In genomic region chr1:52192436-52192835, GRCh38 we compare ENCODE assay signal across 23 cellular contexts. TPM values are rescaled to one million over a fixed set of nuclear protein-coding genes. Genes with fewer than 3 reads are reported as not detected.
DNase-seq lines count a peak whose midpoint lies in the region; ATAC-seq and TF ChIP-seq lines count a peak whose summit lies in the region.
"Had no signal": no experiment of that assay in that cellular context is flagged by ENCODE, and none has a peak within 500 bp of the region (broad histone marks: within the 10 kb centered on the region; RNA-seq: fewer than 3 reads in every experiment).

No MANE protein-coding gene starts in this region.

- H3K4me1 Mint-ChIP-seq in stimulated activated naive CD8-positive, alpha-beta T cell treated with anti-CD3 and anti-CD28 coated beads, Interleukin-15, amount 100 ng/mL, for 72 hours: peaks cover 10% of the 10 kb centered on the region

- no peaks in the 10 kb centered on the region for H3K9me3 Mint-ChIP-seq in stimulated activated naive CD8-positive, alpha-beta T cell treated with anti-CD3 and anti-CD28 coated beads, Interleukin-15, amount 100 ng/mL, for 72 hours
- H3K9me3 Mint-ChIP-seq: CD4-positive, alpha-beta T cell; T-cell had no signal

- DNase-seq in ELR (ENCODE audit: low read depth) (peak; percentile 65), NCI-H526 (lab: John Stamatoyannopoulos, UW) (peak; percentile 67 to 81), foreskin keratinocyte (peak; percentile 19 to 60), Kasumi-1 (lab: John Stamatoyannopoulos, UW) (no peak), kidney tubule cell (ENCODE audit: low spot score) (no peak)
- DNase-seq in stimulated activated naive CD8-positive, alpha-beta T cell treated with anti-CD3 and anti-CD28 coated beads, Interleukin-15, amount 100 ng/mL, for 72 hours: no peak
- DNase-seq: Caco-2; CD4-positive, alpha-beta T cell; DND-41; GDM1; MM.1S; NCI-H1048; NCI-H1417 treated with DMSO at 0.1 percent for 48 hours; NCI-H187; NCI-H2107; NCI-H510A; NCI-H82; SHP77; T-cell had no signal

- no peak overlapping the region for H3K27ac Mint-ChIP-seq in stimulated activated naive CD8-positive, alpha-beta T cell treated with anti-CD3 and anti-CD28 coated beads, Interleukin-15, amount 100 ng/mL, for 72 hours
- H3K27ac Mint-ChIP-seq: CD4-positive, alpha-beta T cell; T-cell had no signal

- no peaks in the 10 kb centered on the region for H3K27me3 Mint-ChIP-seq in stimulated activated naive CD8-positive, alpha-beta T cell treated with anti-CD3 and anti-CD28 coated beads, Interleukin-15, amount 100 ng/mL, for 72 hours
- H3K27me3 Mint-ChIP-seq: CD4-positive, alpha-beta T cell; T-cell had no signal

- peak; percentile 28; the same call in 2 of the 3 replicates for ATAC-seq in SK-N-SH treated with all-trans-retinoic acid at 6 μM for 48 hours
- peak; percentile 44 for ATAC-seq in foreskin keratinocyte
- ATAC-seq in stimulated activated naive CD8-positive, alpha-beta T cell treated with anti-CD3 and anti-CD28 coated beads, Interleukin-15, amount 100 ng/mL, for 72 hours: no peak
- ATAC-seq in GM18498 (IDR thresholded peaks at IDR 0.05; ENCODE audit: unreplicated experiment): no peak
- ATAC-seq: T-cell had no signal

- no peaks in the 10 kb centered on the region for H3K27me3 ChIP-seq in foreskin keratinocyte
- H3K27me3 ChIP-seq: BLaER1 had no signal

- no peak for TF ChIP-seq CTCF in foreskin keratinocyte (conservative IDR thresholded peaks at IDR 0.05)

- no peak overlapping the region for H3K27ac ChIP-seq in foreskin keratinocyte
- H3K27ac ChIP-seq: BLaER1, SK-N-MC had no signal

- no peak overlapping the region for H3K4me3 Mint-ChIP-seq in stimulated activated naive CD8-positive, alpha-beta T cell treated with anti-CD3 and anti-CD28 coated beads, Interleukin-15, amount 100 ng/mL, for 72 hours
- H3K4me3 Mint-ChIP-seq: CD4-positive, alpha-beta T cell; T-cell had no signal

- peaks cover 12% of the 10 kb centered on the region for H3K4me1 ChIP-seq in foreskin keratinocyte

TF ChIP-seq in SK-N-SH treated with all-trans-retinoic acid at 6 μM for 48 hours, 23 proteins besides CTCF, POLR2A, EP300 and RAD21:
- TF ChIP-seq CSDC2 (CRISPR knock-in tag; IDR thresholded peaks at IDR 0.05) (no peak), ZC3H10 (CRISPR knock-in tag; IDR thresholded peaks at IDR 0.05) (no peak), BACH2 (CRISPR knock-in tag; IDR thresholded peaks at IDR 0.05; ENCODE audit: borderline replicate concordance) (no peak), ZFP3 (CRISPR knock-in tag; IDR thresholded peaks at IDR 0.05) (no peak), SNAI2 (CRISPR knock-in tag; IDR thresholded peaks at IDR 0.05) (no peak), ZNF70 (CRISPR knock-in tag; IDR thresholded peaks at IDR 0.05) (no peak), TCF4 (CRISPR knock-in tag; IDR thresholded peaks at IDR 0.05; ENCODE audit: borderline replicate concordance) (no peak), RARB (CRISPR knock-in tag; IDR thresholded peaks at IDR 0.05) (no peak), PPARA (CRISPR knock-in tag; IDR thresholded peaks at IDR 0.05; ENCODE audit: borderline replicate concordance) (no peak), OSR1 (CRISPR knock-in tag; IDR thresholded peaks at IDR 0.05) (no peak), ISL1 (CRISPR knock-in tag; IDR thresholded peaks at IDR 0.05) (no peak), ZNF565 (CRISPR knock-in tag; conservative IDR thresholded peaks at IDR 0.05; ENCODE audit: low read depth) (no peak), ZNF8 (CRISPR knock-in tag; IDR thresholded peaks at IDR 0.05) (no peak), ESRRG (CRISPR knock-in tag; IDR thresholded peaks at IDR 0.05) (no peak), CREB5 (CRISPR knock-in tag; IDR thresholded peaks at IDR 0.05; ENCODE audit: low read depth) (no peak), ARNTL (CRISPR knock-in tag; IDR thresholded peaks at IDR 0.05; ENCODE audit: borderline replicate concordance, low read depth) (no peak)
- TF ChIP-seq, protein P1, sequence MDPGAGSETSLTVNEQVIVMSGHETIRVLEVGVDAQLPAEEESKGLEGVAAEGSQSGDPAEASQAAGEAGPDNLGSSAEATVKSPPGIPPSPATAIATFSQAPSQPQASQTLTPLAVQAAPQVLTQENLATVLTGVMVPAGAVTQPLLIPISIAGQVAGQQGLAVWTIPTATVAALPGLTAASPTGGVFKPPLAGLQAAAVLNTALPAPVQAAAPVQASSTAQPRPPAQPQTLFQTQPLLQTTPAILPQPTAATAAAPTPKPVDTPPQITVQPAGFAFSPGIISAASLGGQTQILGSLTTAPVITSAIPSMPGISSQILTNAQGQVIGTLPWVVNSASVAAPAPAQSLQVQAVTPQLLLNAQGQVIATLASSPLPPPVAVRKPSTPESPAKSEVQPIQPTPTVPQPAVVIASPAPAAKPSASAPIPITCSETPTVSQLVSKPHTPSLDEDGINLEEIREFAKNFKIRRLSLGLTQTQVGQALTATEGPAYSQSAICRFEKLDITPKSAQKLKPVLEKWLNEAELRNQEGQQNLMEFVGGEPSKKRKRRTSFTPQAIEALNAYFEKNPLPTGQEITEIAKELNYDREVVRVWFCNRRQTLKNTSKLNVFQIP (CRISPR knock-in tag; IDR thresholded peaks at IDR 0.05; ENCODE audit: borderline replicate concordance, low read depth): no peak
- TF ChIP-seq, protein P2, sequence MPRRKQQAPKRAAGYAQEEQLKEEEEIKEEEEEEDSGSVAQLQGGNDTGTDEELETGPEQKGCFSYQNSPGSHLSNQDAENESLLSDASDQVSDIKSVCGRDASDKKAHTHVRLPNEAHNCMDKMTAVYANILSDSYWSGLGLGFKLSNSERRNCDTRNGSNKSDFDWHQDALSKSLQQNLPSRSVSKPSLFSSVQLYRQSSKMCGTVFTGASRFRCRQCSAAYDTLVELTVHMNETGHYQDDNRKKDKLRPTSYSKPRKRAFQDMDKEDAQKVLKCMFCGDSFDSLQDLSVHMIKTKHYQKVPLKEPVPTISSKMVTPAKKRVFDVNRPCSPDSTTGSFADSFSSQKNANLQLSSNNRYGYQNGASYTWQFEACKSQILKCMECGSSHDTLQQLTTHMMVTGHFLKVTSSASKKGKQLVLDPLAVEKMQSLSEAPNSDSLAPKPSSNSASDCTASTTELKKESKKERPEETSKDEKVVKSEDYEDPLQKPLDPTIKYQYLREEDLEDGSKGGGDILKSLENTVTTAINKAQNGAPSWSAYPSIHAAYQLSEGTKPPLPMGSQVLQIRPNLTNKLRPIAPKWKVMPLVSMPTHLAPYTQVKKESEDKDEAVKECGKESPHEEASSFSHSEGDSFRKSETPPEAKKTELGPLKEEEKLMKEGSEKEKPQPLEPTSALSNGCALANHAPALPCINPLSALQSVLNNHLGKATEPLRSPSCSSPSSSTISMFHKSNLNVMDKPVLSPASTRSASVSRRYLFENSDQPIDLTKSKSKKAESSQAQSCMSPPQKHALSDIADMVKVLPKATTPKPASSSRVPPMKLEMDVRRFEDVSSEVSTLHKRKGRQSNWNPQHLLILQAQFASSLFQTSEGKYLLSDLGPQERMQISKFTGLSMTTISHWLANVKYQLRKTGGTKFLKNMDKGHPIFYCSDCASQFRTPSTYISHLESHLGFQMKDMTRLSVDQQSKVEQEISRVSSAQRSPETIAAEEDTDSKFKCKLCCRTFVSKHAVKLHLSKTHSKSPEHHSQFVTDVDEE (CRISPR knock-in tag; IDR thresholded peaks at IDR 0.05): no peak
- TF ChIP-seq, protein P3, sequence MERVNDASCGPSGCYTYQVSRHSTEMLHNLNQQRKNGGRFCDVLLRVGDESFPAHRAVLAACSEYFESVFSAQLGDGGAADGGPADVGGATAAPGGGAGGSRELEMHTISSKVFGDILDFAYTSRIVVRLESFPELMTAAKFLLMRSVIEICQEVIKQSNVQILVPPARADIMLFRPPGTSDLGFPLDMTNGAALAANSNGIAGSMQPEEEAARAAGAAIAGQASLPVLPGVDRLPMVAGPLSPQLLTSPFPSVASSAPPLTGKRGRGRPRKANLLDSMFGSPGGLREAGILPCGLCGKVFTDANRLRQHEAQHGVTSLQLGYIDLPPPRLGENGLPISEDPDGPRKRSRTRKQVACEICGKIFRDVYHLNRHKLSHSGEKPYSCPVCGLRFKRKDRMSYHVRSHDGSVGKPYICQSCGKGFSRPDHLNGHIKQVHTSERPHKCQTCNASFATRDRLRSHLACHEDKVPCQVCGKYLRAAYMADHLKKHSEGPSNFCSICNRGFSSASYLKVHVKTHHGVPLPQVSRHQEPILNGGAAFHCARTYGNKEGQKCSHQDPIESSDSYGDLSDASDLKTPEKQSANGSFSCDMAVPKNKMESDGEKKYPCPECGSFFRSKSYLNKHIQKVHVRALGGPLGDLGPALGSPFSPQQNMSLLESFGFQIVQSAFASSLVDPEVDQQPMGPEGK (CRISPR knock-in tag; IDR thresholded peaks at IDR 0.05; ENCODE audit: borderline replicate concordance): no peak

RNA-seq across cellular contexts. Expression of gene ZFYVE9, which starts 50.5 kb away (rescaled TPM):
- total RNA-seq in foreskin keratinocyte: 17.9 and 23.5 TPM in 2 replicates
- 4.5 and 6.7 TPM in 2 replicates for polyA plus RNA-seq in foreskin keratinocyte

Comparison
In these comparisons a context has a peak if more than half of its experiments do, and no peak if none do; other contexts are left out.
1. DNase-seq: peak in ELR (single experiment), NCI-H526 (2 of 2) and foreskin keratinocyte (2 of 2); none in Kasumi-1 (0 of 2), stimulated activated naive CD8-positive, alpha-beta T cell treated with anti-CD3 and anti-CD28 coated beads, Interleukin-15, amount 100 ng/mL, for 72 hours (0 of 2) and kidney tubule cell (single experiment).
2. ATAC-seq: peak in SK-N-SH treated with all-trans-retinoic acid at 6 μM for 48 hours (single experiment) and foreskin keratinocyte (single experiment); none in stimulated activated naive CD8-positive, alpha-beta T cell treated with anti-CD3 and anti-CD28 coated beads, Interleukin-15, amount 100 ng/mL, for 72 hours (single experiment) and GM18498 (single experiment).